Comparison of ENCODE assay signal across 1 cellular context in the genomic region with DNA sequence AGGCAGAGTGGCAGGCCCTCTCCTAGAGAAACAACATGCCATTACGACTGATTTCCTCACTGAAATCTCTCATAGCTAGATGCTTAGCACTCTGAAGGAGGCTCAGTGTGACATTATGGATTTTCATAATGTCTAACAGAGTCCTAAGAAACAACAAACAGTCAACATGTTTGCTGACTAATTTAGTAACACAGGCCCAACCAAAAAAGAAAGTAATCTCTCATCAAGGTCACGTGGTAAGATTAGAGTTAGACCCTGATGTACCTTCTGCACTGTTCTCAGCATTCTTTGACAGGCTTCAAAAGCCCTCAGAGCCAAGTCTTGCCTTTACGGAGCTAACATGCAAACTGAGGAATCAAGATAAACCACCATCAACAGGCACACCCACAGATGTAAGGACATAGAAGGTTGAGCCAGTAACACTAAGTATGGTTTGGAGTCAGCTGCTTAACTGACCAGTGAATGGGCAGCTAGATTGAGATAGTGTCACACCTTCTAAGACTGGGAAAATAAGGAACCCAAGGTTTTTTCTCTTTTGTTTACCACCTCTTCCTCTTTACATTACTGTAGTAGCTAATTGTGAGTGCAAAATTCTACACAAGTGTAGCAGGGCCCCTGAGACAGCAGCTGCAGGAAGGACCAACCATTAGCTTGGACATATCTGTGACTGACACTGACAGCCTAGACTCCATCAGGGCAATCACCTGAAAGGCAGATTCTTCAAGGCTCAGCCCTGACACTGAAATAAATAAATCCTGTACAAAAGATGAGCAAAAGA.
TF ChIP-seq lines count a peak whose summit lies in the region.

No MANE protein-coding gene starts in this region.

TF ChIP-seq in A549, 52 proteins besides CTCF, POLR2A, EP300 and RAD21 (continued from another document):
- TF ChIP-seq FOSB (CRISPR knock-in tag; IDR thresholded peaks at IDR 0.05) (no peak), ZSCAN20 (CRISPR knock-in tag; IDR thresholded peaks at IDR 0.05) (no peak), GATA3 (IDR thresholded peaks at IDR 0.05; ENCODE audit: borderline replicate concordance) (no peak)
- TF ChIP-seq, protein P1, sequence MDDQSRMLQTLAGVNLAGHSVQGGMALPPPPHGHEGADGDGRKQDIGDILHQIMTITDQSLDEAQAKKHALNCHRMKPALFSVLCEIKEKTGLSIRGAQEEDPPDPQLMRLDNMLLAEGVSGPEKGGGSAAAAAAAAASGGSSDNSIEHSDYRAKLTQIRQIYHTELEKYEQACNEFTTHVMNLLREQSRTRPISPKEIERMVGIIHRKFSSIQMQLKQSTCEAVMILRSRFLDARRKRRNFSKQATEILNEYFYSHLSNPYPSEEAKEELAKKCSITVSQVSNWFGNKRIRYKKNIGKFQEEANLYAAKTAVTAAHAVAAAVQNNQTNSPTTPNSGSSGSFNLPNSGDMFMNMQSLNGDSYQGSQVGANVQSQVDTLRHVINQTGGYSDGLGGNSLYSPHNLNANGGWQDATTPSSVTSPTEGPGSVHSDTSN (IDR thresholded peaks at IDR 0.05) = no peak
- TF ChIP-seq, protein P2, sequence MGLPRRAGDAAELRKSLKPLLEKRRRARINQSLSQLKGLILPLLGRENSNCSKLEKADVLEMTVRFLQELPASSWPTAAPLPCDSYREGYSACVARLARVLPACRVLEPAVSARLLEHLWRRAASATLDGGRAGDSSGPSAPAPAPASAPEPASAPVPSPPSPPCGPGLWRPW (IDR thresholded peaks at IDR 0.05) = no peak
- TF ChIP-seq, protein P3, sequence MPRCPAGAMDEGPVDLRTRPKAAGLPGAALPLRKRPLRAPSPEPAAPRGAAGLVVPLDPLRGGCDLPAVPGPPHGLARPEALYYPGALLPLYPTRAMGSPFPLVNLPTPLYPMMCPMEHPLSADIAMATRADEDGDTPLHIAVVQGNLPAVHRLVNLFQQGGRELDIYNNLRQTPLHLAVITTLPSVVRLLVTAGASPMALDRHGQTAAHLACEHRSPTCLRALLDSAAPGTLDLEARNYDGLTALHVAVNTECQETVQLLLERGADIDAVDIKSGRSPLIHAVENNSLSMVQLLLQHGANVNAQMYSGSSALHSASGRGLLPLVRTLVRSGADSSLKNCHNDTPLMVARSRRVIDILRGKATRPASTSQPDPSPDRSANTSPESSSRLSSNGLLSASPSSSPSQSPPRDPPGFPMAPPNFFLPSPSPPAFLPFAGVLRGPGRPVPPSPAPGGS (IDR thresholded peaks at IDR 0.05) = no peak
TF ChIP-seq in A549: peak in this region for 0.
